In genomic region chrX:121244511-121244910, GRCh38 we compare ENCODE assay signal across 22 cellular contexts.
DNase-seq lines count a peak whose midpoint lies in the region; TF ChIP-seq lines count a peak whose summit lies in the region.
"Had no signal": no experiment of that assay in that cellular context is flagged by ENCODE, and none has a peak within 500 bp of the region (broad histone marks: within the 10 kb centered on the region; RNA-seq: fewer than 3 reads in every experiment).

No MANE protein-coding gene starts in this region.

- WGBS in liver = 47% methylated on average over 1 of the region's 1 CpG
- WGBS in spleen, 5 donors = 73 to 95% (median 91%) methylated on average over 1 of the region's 1 CpG

- TF ChIP-seq CTCF in liver (IDR thresholded peaks at IDR 0.05; ENCODE audit: low read depth, low read length, missing input control) = no peak
- TF ChIP-seq CTCF in progenitor cell of endocrine pancreas (IDR thresholded peaks at IDR 0.05; ENCODE audit: unreplicated experiment) = no peak
- TF ChIP-seq CTCF in spleen (IDR thresholded peaks at IDR 0.05 in 8 of 11, conservative IDR thresholded peaks at IDR 0.05 in 3 of 11) = no peak

- H3K27me3 ChIP-seq in liver (ENCODE audit: control insufficient read depth in 4 of 4, insufficient read depth in 4 of 4, low read length in 3 of 4) (no peaks in the 10 kb centered on the region), spleen (replicated peaks in 1 of 7) (no peaks in the 10 kb centered on the region)
- H3K27me3 ChIP-seq: BE2C; BLaER1 treated with 17β-estradiol and CSF1 and Interleukin-3, amounts not matched to agents 10 nM and 100 nM had no signal

- no peak overlapping the region for H3K9ac ChIP-seq in liver (ENCODE audit: low read depth in 1 of 2, low read length in 2 of 2)
- H3K9ac ChIP-seq: BLaER1 treated with 17β-estradiol and CSF1 and Interleukin-3, amounts not matched to agents 10 nM and 100 nM; GM23248 had no signal

- H3K36me3 ChIP-seq in liver (ENCODE audit: control insufficient read depth in 4 of 4, insufficient read depth in 3 of 4, low read depth in 1 of 4, low read length in 3 of 4) (no peaks in the 10 kb centered on the region), spleen (no peaks in the 10 kb centered on the region)
- H3K36me3 ChIP-seq: BE2C; BLaER1 treated with 17β-estradiol and CSF1 and Interleukin-3, amounts not matched to agents 10 nM and 100 nM had no signal

- H3K4me3 Mint-ChIP-seq in activated naive CD4-positive, alpha-beta T cell treated with anti-CD3 and anti-CD28 coated beads, Interleukin-2, amount 50 U/mL, for 24 hours = no peak overlapping the region
- no peak overlapping the region for H3K4me3 Mint-ChIP-seq in progenitor cell of endocrine pancreas (ENCODE audit: low read depth)
- H3K4me3 Mint-ChIP-seq: CD14-positive monocyte; CD4-positive, alpha-beta T cell; CD8-positive, alpha-beta memory T cell had no signal

- peaks cover 0 to 5% (median 2%) of the 10 kb centered on the region in 4 donors for H3K4me1 ChIP-seq in liver (ENCODE audit: control insufficient read depth in 4 of 4, insufficient read depth in 4 of 4, low read length in 3 of 4)
- H3K4me1 ChIP-seq in spleen = no peaks in the 10 kb centered on the region
- H3K4me1 ChIP-seq: BE2C; BLaER1 treated with 17β-estradiol and CSF1 and Interleukin-3, amounts not matched to agents 10 nM and 100 nM had no signal

- intact Hi-C loops in spleen (cut with DNase I; ENCODE audit: low total_unique reads) = no loop called here

- TF ChIP-seq POLR2A in spleen (IDR thresholded peaks at IDR 0.05) = no peak

- no peak for TF ChIP-seq RAD21 in liver (IDR thresholded peaks at IDR 0.05)

- H3K4me3 ChIP-seq in liver (ENCODE audit: low read depth in 1 of 3, low read length in 3 of 3) (no peak overlapping the region), spleen (no peak overlapping the region)
- H3K4me3 ChIP-seq: BLaER1 treated with 17β-estradiol and CSF1 and Interleukin-3, amounts not matched to agents 10 nM and 100 nM; GM12878; GM23248 had no signal

- peak overlapping the region; percentile 17 for H3K27ac Mint-ChIP-seq in activated naive CD4-positive, alpha-beta T cell treated with anti-CD3 and anti-CD28 coated beads, Interleukin-2, amount 50 U/mL, for 24 hours
- H3K27ac Mint-ChIP-seq in progenitor cell of endocrine pancreas = peak overlapping the region; percentile 87
- H3K27ac Mint-ChIP-seq: CD14-positive monocyte; CD4-positive, alpha-beta T cell; CD8-positive, alpha-beta memory T cell had no signal

- no peak overlapping the region for H3K27ac ChIP-seq in liver (ENCODE audit: low read depth in 1 of 2, low read length in 2 of 2)
- no peak overlapping the region for H3K27ac ChIP-seq in spleen
- H3K27ac ChIP-seq: 22Rv1; BLaER1 treated with 17β-estradiol and CSF1 and Interleukin-3, amounts not matched to agents 10 nM and 100 nM; GM23248 had no signal

- H3K4me1 Mint-ChIP-seq in activated naive CD4-positive, alpha-beta T cell treated with anti-CD3 and anti-CD28 coated beads, Interleukin-2, amount 50 U/mL, for 24 hours = no peaks in the 10 kb centered on the region
- peaks cover 27% of the 10 kb centered on the region for H3K4me1 Mint-ChIP-seq in progenitor cell of endocrine pancreas (ENCODE audit: low read depth)
- H3K4me1 Mint-ChIP-seq: CD14-positive monocyte; CD8-positive, alpha-beta memory T cell had no signal

- H3K9me3 ChIP-seq in liver (ENCODE audit: control insufficient read depth in 4 of 4, low read length in 3 of 4) (no peaks in the 10 kb centered on the region), spleen (no peaks in the 10 kb centered on the region)
- H3K9me3 ChIP-seq: BE2C; BLaER1 treated with 17β-estradiol and CSF1 and Interleukin-3, amounts not matched to agents 10 nM and 100 nM had no signal

- no peaks in the 10 kb centered on the region for H3K9me3 Mint-ChIP-seq in activated naive CD4-positive, alpha-beta T cell treated with anti-CD3 and anti-CD28 coated beads, Interleukin-2, amount 50 U/mL, for 24 hours
- H3K9me3 Mint-ChIP-seq in progenitor cell of endocrine pancreas (ENCODE audit: low read depth) = peaks cover 31% of the 10 kb centered on the region
- H3K9me3 Mint-ChIP-seq: CD4-positive, alpha-beta T cell; CD8-positive, alpha-beta memory T cell had no signal

- no peaks in the 10 kb centered on the region for H3K27me3 Mint-ChIP-seq in activated naive CD4-positive, alpha-beta T cell treated with anti-CD3 and anti-CD28 coated beads, Interleukin-2, amount 50 U/mL, for 24 hours
- H3K27me3 Mint-ChIP-seq in progenitor cell of endocrine pancreas = no peaks in the 10 kb centered on the region
- H3K27me3 Mint-ChIP-seq: CD4-positive, alpha-beta T cell had no signal

- DNase-seq in activated naive CD4-positive, alpha-beta T cell treated with anti-CD3 and anti-CD28 coated beads, Interleukin-2, amount 50 U/mL, for 16 hours = no peak
- DNase-seq in progenitor cell of endocrine pancreas (ENCODE audit: low spot score, unreplicated experiment) (no peak), spleen (no peak), hepatic stellate cell (ENCODE audit: low spot score) (no peak)
- DNase-seq: ACHN; AML-193; BE2C; CD4-positive, alpha-beta T cell; CD8-positive, alpha-beta memory T cell; DMS 273 treated with DMSO at 0.1 percent for 48 hours; DMS79; EL; GDM1; GM23248; H7; HCEC 1CT had no signal

- H3K36me3 Mint-ChIP-seq in activated naive CD4-positive, alpha-beta T cell treated with anti-CD3 and anti-CD28 coated beads, Interleukin-2, amount 50 U/mL, for 24 hours = no peaks in the 10 kb centered on the region
- H3K36me3 Mint-ChIP-seq in progenitor cell of endocrine pancreas (ENCODE audit: insufficient read depth) = peaks cover 3% of the 10 kb centered on the region
- H3K36me3 Mint-ChIP-seq: CD14-positive monocyte; CD8-positive, alpha-beta memory T cell had no signal

TF ChIP-seq in liver, 16 proteins besides CTCF, POLR2A, EP300 and RAD21:
- TF ChIP-seq REST (IDR thresholded peaks at IDR 0.05) (no peak), YY1 (IDR thresholded peaks at IDR 0.05) (no peak), HNF4A (conservative IDR thresholded peaks at IDR 0.05) (peak in 1 of 2 donors; percentile 53), EGR1 (IDR thresholded peaks at IDR 0.05; ENCODE audit: low read depth in 2 of 2) (no peak), NR2F2 (IDR thresholded peaks at IDR 0.05) (no peak), GABPA (IDR thresholded peaks at IDR 0.05 in 1 of 2, conservative IDR thresholded peaks at IDR 0.05 in 1 of 2) (no peak), HNF4G (IDR thresholded peaks at IDR 0.05) (no peak), SP1 (IDR thresholded peaks at IDR 0.05) (peak; percentile 57), ATF3 (IDR thresholded peaks at IDR 0.05) (no peak), RXRA (IDR thresholded peaks at IDR 0.05) (no peak), TAF1 (conservative IDR thresholded peaks at IDR 0.05) (no peak), FOXA1 (IDR thresholded peaks at IDR 0.05) (no peak), ZBTB33 (IDR thresholded peaks at IDR 0.05) (no peak), JUND (IDR thresholded peaks at IDR 0.05) (no peak)
